ENCODE assay signal across 1 cellular context in the genomic region with DNA sequence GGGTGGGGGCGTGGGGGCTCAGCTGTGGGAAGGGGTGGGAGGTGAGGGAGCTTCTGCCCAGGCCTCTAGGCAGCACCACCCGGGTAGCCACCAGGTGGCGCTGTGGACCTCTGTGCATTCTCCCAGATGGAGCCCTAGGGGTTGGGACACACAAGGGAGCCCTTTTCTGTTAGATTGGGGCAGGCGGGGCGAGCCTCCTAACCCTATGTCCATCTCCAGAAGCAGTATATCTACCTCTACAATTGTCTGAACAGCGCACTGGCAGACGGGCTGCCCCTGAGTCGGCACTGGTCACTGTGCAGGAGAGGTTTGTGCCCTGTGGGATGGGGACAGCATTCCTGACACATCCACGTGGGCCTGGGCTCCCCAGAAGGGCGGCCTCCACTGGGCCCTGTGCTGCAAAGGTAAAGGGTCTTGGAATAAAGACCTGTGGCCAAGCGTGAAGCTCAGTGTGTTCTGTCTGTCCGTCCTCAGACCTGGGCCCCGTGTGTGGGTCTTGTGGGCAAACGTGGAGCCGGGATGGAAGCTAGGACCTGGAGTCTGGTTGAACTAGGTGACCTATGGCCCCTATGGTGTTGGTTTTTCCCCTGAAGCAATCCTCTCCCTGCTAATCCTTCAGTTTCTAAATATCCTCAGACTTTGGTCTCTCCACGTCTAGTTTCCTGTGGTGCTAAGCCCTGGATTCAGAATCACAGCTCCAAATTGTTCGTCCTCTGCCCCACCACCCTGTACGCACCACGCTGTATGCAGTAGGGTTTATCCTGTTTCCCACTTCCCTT.
TF ChIP-seq lines count a peak whose summit lies in the region.

No MANE protein-coding gene starts in this region.

TF ChIP-seq in H1, 55 proteins besides CTCF, POLR2A, EP300 and RAD21:
- TF ChIP-seq EGR1 (IDR thresholded peaks at IDR 0.05; ENCODE audit: borderline replicate concordance, low read depth, low read length) = no peak
- no peak for TF ChIP-seq CHD2 (IDR thresholded peaks at IDR 0.05; ENCODE audit: low read length)
- TF ChIP-seq POLR2AphosphoS5 (IDR thresholded peaks at IDR 0.05; ENCODE audit: low read depth, low read length) = no peak
- TF ChIP-seq CTBP2 (IDR thresholded peaks at IDR 0.05; ENCODE audit: borderline replicate concordance, insufficient read depth, insufficient read length, low read length) = no peak
- TF ChIP-seq RFX5 (IDR thresholded peaks at IDR 0.05; ENCODE audit: borderline replicate concordance, low read depth, low read length) = no peak
- TF ChIP-seq RNF2 (IDR thresholded peaks at IDR 0.05; ENCODE audit: borderline replicate concordance, low read depth, low read length, missing control alignments, poor library complexity, severe bottlenecking) = no peak
- no peak; the same call in 1 of the 2 replicates for TF ChIP-seq GABPA (IDR thresholded peaks at IDR 0.05; ENCODE audit: borderline replicate concordance, insufficient read depth, low read length)
- no peak for TF ChIP-seq FOSL1 (IDR thresholded peaks at IDR 0.05; ENCODE audit: insufficient read depth, low read depth, low read length)
- no peak for TF ChIP-seq ASH2L (IDR thresholded peaks at IDR 0.05; ENCODE audit: low read length)
- TF ChIP-seq GTF2F1 (IDR thresholded peaks at IDR 0.05; ENCODE audit: borderline replicate concordance, low read depth, low read length) = no peak
- TF ChIP-seq HDAC2 (IDR thresholded peaks at IDR 0.05; ENCODE audit: borderline replicate concordance in 1 of 2, low read depth in 2 of 2, low read length in 2 of 2) = no peak
